10 cellular contexts compared by ENCODE assay signal in genomic region chr16:14015948-14016347, GRCh38. TPM values are rescaled to one million over a fixed set of nuclear protein-coding genes. Genes with fewer than 3 reads are reported as not detected.
DNase-seq lines count a peak whose midpoint lies in the region; ATAC-seq, FAIRE-seq and TF ChIP-seq lines count a peak whose summit lies in the region.
"Had no signal": no experiment of that assay in that cellular context is flagged by ENCODE, and none has a peak within 500 bp of the region (broad histone marks: within the 10 kb centered on the region; RNA-seq: fewer than 3 reads in every experiment).

No MANE protein-coding gene starts in this region.

- no peaks in the 10 kb centered on the region for H3K36me3 ChIP-seq in body of pancreas (replicated peaks in 1 of 2; ENCODE audit: insufficient read depth in 1 of 2, low read depth in 2 of 2)

- H3K27me3 ChIP-seq in body of pancreas (no peaks in the 10 kb centered on the region), right cardiac atrium (ENCODE audit: control insufficient read depth, insufficient read depth) (no peaks in the 10 kb centered on the region)

- WGBS in body of pancreas, 2 donors, result 13 to 32% methylated on average over 2 of the region's 2 CpGs
- WGBS in right cardiac atrium, result 18% methylated on average over 2 of the region's 2 CpGs

- TF ChIP-seq POLR2A in H54 (IDR thresholded peaks at IDR 0.05; ENCODE audit: low read depth, low read length) (no peak), body of pancreas (IDR thresholded peaks at IDR 0.05) (no peak)

- TF ChIP-seq CTCF in body of pancreas (IDR thresholded peaks at IDR 0.05), result no peak

- no peak for FAIRE-seq in H54 (lab: Jason Lieb, UNC)
- FAIRE-seq: GM12891 had no signal

- ATAC-seq in body of pancreas, result peak; percentile 34
- peak; percentile 65 to 87 for ATAC-seq in right cardiac atrium
- ATAC-seq in GM18858 (IDR thresholded peaks at IDR 0.05; ENCODE audit: unreplicated experiment), result no peak
- no peak for ATAC-seq in GM21423 (IDR thresholded peaks at IDR 0.05; ENCODE audit: unreplicated experiment)
- no peak for ATAC-seq in GM18907 (IDR thresholded peaks at IDR 0.05; ENCODE audit: unreplicated experiment)

- H3K27ac ChIP-seq in body of pancreas (peak overlapping the region; percentile 44 to 81 (median 70)), right cardiac atrium (ENCODE audit: low read length) (peak overlapping the region; percentile 74)

- H3K4me1 ChIP-seq in body of pancreas, result peaks cover 55% of the 10 kb centered on the region
- H3K4me1 ChIP-seq in right cardiac atrium (ENCODE audit: control insufficient read depth, insufficient read depth, low read length), result peaks cover 9% of the 10 kb centered on the region

- intact Hi-C loops in body of pancreas (cut with DNase I) (no loop called here), right cardiac atrium (cut with DNase I) (loop anchor here in 1 of 4 donors (10.0 kb wide), 1 partner anchor 179 kb away; no protein-coding TSS in a partner anchor)

- no peak overlapping the region for H3K4me3 ChIP-seq in body of pancreas
- H3K4me3 ChIP-seq in right cardiac atrium (ENCODE audit: low read length), result peak overlapping the region; percentile 40

- DNase-seq in H54 (ENCODE audit: insufficient read length, low spot score), result peak; percentile 9
- DNase-seq in body of pancreas, result peak in 3 of 4 donors; percentile 37 to 54 (median 50)
- peak in 1 of 3 donors; percentile 22 for DNase-seq in right cardiac atrium
- DNase-seq in stromal cell of bone marrow (ENCODE audit: low read depth), result peak; percentile 43
- DNase-seq in NCI-H2171 (lab: John Stamatoyannopoulos, UW), result no peak
- DNase-seq: central memory CD4-positive, alpha-beta T cell had no signal

- no peaks in the 10 kb centered on the region for H3K9me3 ChIP-seq in body of pancreas
- no peaks in the 10 kb centered on the region for H3K9me3 ChIP-seq in right cardiac atrium (ENCODE audit: control insufficient read depth, low read length)

RNA-seq across cellular contexts. Expression of gene MRTFB, which starts 55.2 kb away (rescaled TPM):
- total RNA-seq in body of pancreas (10 to 100 TPM; 39.2 to 46.8 TPM), right cardiac atrium (10 to 100 TPM; 41.3 to 61.8 (median 49.1) TPM)
- polyA plus RNA-seq in right cardiac atrium, result 12.9 TPM

Comparison
In these comparisons a context has a peak if more than half of its experiments do, and no peak if none do; other contexts are left out.
1. ATAC-seq: peak in body of pancreas (single experiment) and right cardiac atrium (2 of 2); none in GM18858 (single experiment), GM21423 (single experiment) and GM18907 (single experiment).